11 cellular contexts compared by ENCODE assay signal in genomic region chr1:113373644-113374043, GRCh38.
"Had no signal": no experiment of that assay in that cellular context is flagged by ENCODE, and none has a peak within 500 bp of the region (broad histone marks: within the 10 kb centered on the region; RNA-seq: fewer than 3 reads in every experiment).

No MANE protein-coding gene starts in this region.

- DNase-seq: GM23248, GOT3, H7, H9, HCEC 1CT, HFFc6 had no signal

- ATAC-seq: GM23338, HCT116 had no signal

- FAIRE-seq: H1, H54 had no signal

- H3K9ac ChIP-seq: GM23248 had no signal

- H2AFZ ChIP-seq: GM23248, GM23338 had no signal

- H3K4me3 ChIP-seq: GM23248, GM23338, HAP-1 had no signal

- H3K9me3 ChIP-seq: HAP-1 had no signal

- H3K36me3 ChIP-seq: HAP-1 had no signal

- H3K4me2 ChIP-seq: GM23338 had no signal

- H3K4me1 ChIP-seq: HAP-1 had no signal

- H3K27ac ChIP-seq: GM23248 had no signal
